ENCODE assay signal across 9 cellular contexts in genomic region chr10:110651044-110651958, GRCh38. TPM values are rescaled to one million over a fixed set of nuclear protein-coding genes. Genes with fewer than 3 reads are reported as not detected.
DNase-seq lines count a peak whose midpoint lies in the region; ATAC-seq and TF ChIP-seq lines count a peak whose summit lies in the region.
"Had no signal": no experiment of that assay in that cellular context is flagged by ENCODE, and none has a peak within 500 bp of the region (broad histone marks: within the 10 kb centered on the region; RNA-seq: fewer than 3 reads in every experiment).

No MANE protein-coding gene starts in this region.

- no peaks in the 10 kb centered on the region for H3K4me1 Mint-ChIP-seq in effector memory CD8-positive, alpha-beta T cell (ENCODE audit: low read depth in 2 of 2)
- peaks cover 36% of the 10 kb centered on the region for H3K4me1 Mint-ChIP-seq in stimulated activated naive CD8-positive, alpha-beta T cell treated with anti-CD3 and anti-CD28 coated beads, Interleukin-15, amount 100 ng/mL, for 72 hours

- H3K4me3 ChIP-seq in mammary epithelial cell (replicated peaks in 1 of 3; ENCODE audit: insufficient read depth in 1 of 3, low read depth in 2 of 3, low read length in 3 of 3), result no peak overlapping the region

- H3K79me2 ChIP-seq in mammary epithelial cell (ENCODE audit: insufficient read depth, low read length), result no peaks in the 10 kb centered on the region

- no peak overlapping the region for H2AFZ ChIP-seq in mammary epithelial cell (ENCODE audit: low read depth, low read length)

- no peaks in the 10 kb centered on the region for H3K9me3 Mint-ChIP-seq in effector memory CD8-positive, alpha-beta T cell
- no peaks in the 10 kb centered on the region for H3K9me3 Mint-ChIP-seq in stimulated activated naive CD8-positive, alpha-beta T cell treated with anti-CD3 and anti-CD28 coated beads, Interleukin-15, amount 100 ng/mL, for 72 hours

- DNase-seq in DMS153 treated with DMSO at 0.1 percent for 48 hours (lab: John Stamatoyannopoulos, UW; ENCODE audit: unreplicated experiment) (peak; percentile 17), mammary epithelial cell (no peak), GF-D8 (lab: John Stamatoyannopoulos, UW) (no peak)
- DNase-seq in effector memory CD8-positive, alpha-beta T cell, result peak in 1 of 3 experiments; percentile 6
- DNase-seq in stimulated activated naive CD8-positive, alpha-beta T cell treated with anti-CD3 and anti-CD28 coated beads, Interleukin-15, amount 100 ng/mL, for 72 hours, result peak in 1 of 2 donors; percentile 22

- dilution Hi-C loops in mammary epithelial cell (cut with HindIII; ENCODE audit: low sequenced_read_pairs), result no loop called here

- CTCF ChIA-PET in mammary epithelial cell (lab: Charles Lee; ENCODE audit: low non-redundant PET), result no interaction called here

- intact Hi-C loops in mammary epithelial cell (cut with micrococcal nuclease), result no loop called here

- no TSS peak for BruUV-seq in mammary epithelial cell (replicated peaks; lab: Mats Ljungman, UMichigan)

- H3K36me3 Mint-ChIP-seq in effector memory CD8-positive, alpha-beta T cell (ENCODE audit: insufficient read depth), result no peaks in the 10 kb centered on the region

- WGBS in mammary epithelial cell (ENCODE audit: low coverage, missing lambda C conversion rate), result 77% methylated on average over 12 of the region's 12 CpGs

- H3K27ac Mint-ChIP-seq in effector memory CD8-positive, alpha-beta T cell, result no peak overlapping the region
- H3K27ac Mint-ChIP-seq in stimulated activated naive CD8-positive, alpha-beta T cell treated with anti-CD3 and anti-CD28 coated beads, Interleukin-15, amount 100 ng/mL, for 72 hours, result no peak overlapping the region

- no peaks in the 10 kb centered on the region for H3K36me3 ChIP-seq in mammary epithelial cell (ENCODE audit: insufficient read depth, low read length)

- H3K4me2 ChIP-seq in mammary epithelial cell (ENCODE audit: insufficient read depth, low read depth, low read length), result no peak overlapping the region
- H3K4me2 ChIP-seq: KMS-11 had no signal

- H3K27ac ChIP-seq in mammary epithelial cell (ENCODE audit: insufficient read depth, low read depth, low read length), result no peak overlapping the region
- H3K27ac ChIP-seq: KMS-11 had no signal

- H3K9ac ChIP-seq in mammary epithelial cell (ENCODE audit: insufficient read depth, low read length), result no peak overlapping the region
- H3K9ac ChIP-seq: KMS-11 had no signal

- no peak overlapping the region for H3K4me3 Mint-ChIP-seq in effector memory CD8-positive, alpha-beta T cell
- H3K4me3 Mint-ChIP-seq in stimulated activated naive CD8-positive, alpha-beta T cell treated with anti-CD3 and anti-CD28 coated beads, Interleukin-15, amount 100 ng/mL, for 72 hours, result peak overlapping the region; percentile 12 to 44

- H3K4me1 ChIP-seq in mammary epithelial cell (ENCODE audit: insufficient read depth, low read length), result no peaks in the 10 kb centered on the region

- no peaks in the 10 kb centered on the region for H3K9me3 ChIP-seq in mammary epithelial cell (replicated peaks; ENCODE audit: insufficient read depth, low read length)

- peaks cover 2% of the 10 kb centered on the region for H3K27me3 ChIP-seq in mammary epithelial cell (ENCODE audit: insufficient read depth, low read length)

- TF ChIP-seq CTCF in mammary epithelial cell (conservative IDR thresholded peaks at IDR 0.05 in 1 of 2, IDR thresholded peaks at IDR 0.05 in 1 of 2; ENCODE audit: extremely low read depth in 1 of 2, insufficient read depth in 1 of 2, low read depth in 1 of 2, low read length in 2 of 2), result no peak

- in situ Hi-C loops in mammary epithelial cell (cut with MboI; ENCODE audit: low sequenced_read_pairs in 2 of 2), result no loop called here

- ATAC-seq in GM21367 (IDR thresholded peaks at IDR 0.05; ENCODE audit: unreplicated experiment) (peak; percentile 89), HG03575 (IDR thresholded peaks at IDR 0.05; ENCODE audit: extremely low read depth, insufficient number of reproducible peaks, low FRiP score, unreplicated experiment) (peak; percentile 74), HG02970 (IDR thresholded peaks at IDR 0.05; ENCODE audit: low FRiP score, unreplicated experiment) (no peak)
- peak; percentile 58 for ATAC-seq in effector memory CD8-positive, alpha-beta T cell (replicated peaks)
- peak; percentile 83 for ATAC-seq in stimulated activated naive CD8-positive, alpha-beta T cell treated with anti-CD3 and anti-CD28 coated beads, Interleukin-15, amount 100 ng/mL, for 72 hours

- H4K20me1 ChIP-seq in mammary epithelial cell (ENCODE audit: insufficient read depth, low read length), result no peaks in the 10 kb centered on the region

- peaks cover 51 to 64% of the 10 kb centered on the region in 2 donors for H3K27me3 Mint-ChIP-seq in effector memory CD8-positive, alpha-beta T cell
- H3K27me3 Mint-ChIP-seq in stimulated activated naive CD8-positive, alpha-beta T cell treated with anti-CD3 and anti-CD28 coated beads, Interleukin-15, amount 100 ng/mL, for 72 hours, result peaks cover 62% of the 10 kb centered on the region

RNA-seq across cellular contexts. Expression of gene RBM20, which starts 7.2 kb away (rescaled TPM):
- under 1 TPM; 0.07 to 0.17 TPM for total RNA-seq in mammary epithelial cell
- polyA plus RNA-seq in mammary epithelial cell, result not detected
- not detected for polyA minus RNA-seq in mammary epithelial cell

Comparison
In these comparisons a context has a peak if more than half of its experiments do, and no peak if none do; other contexts are left out.
1. H3K4me3 Mint-ChIP-seq: peak in stimulated activated naive CD8-positive, alpha-beta T cell treated with anti-CD3 and anti-CD28 coated beads, Interleukin-15, amount 100 ng/mL, for 72 hours (2 of 2); none in effector memory CD8-positive, alpha-beta T cell (0 of 2).